Comparison of ENCODE assay signal across 10 cellular contexts in genomic region chr9:68704498-68704803, GRCh38. TPM values are rescaled to one million over a fixed set of nuclear protein-coding genes. Genes with fewer than 3 reads are reported as not detected.
A peak's percentile ranks its signal among the peaks of the same experiment; 100 is the strongest.
DNase-seq lines count a peak whose midpoint lies in the region; ATAC-seq, FAIRE-seq and TF ChIP-seq lines count a peak whose summit lies in the region.
"Had no signal": no experiment of that assay in that cellular context is flagged by ENCODE, and none has a peak within 500 bp of the region (broad histone marks: within the 10 kb centered on the region; RNA-seq: fewer than 3 reads in every experiment).

No MANE protein-coding gene starts in this region.

- 0 out of 2 replicates have a peak overlapping the region, but pooled peaks have one; percentile 76 for H3K27ac Mint-ChIP-seq in WTC11

- intact Hi-C loops in kidney (cut with DNase I), result no loop called here

- H3K36me3 ChIP-seq in HAP-1 (replicated peaks) (no peaks in the 10 kb centered on the region), kidney (ENCODE audit: control insufficient read depth in 1 of 2, insufficient read depth in 2 of 2, low read length in 2 of 2) (no peaks in the 10 kb centered on the region), small intestine (ENCODE audit: control insufficient read depth in 2 of 2, insufficient read depth in 2 of 2, low read length in 2 of 2) (no peaks in the 10 kb centered on the region)

- in situ Hi-C loops in HAP-1 (cut with MboI; ENCODE audit: low sequenced_read_pairs), result loop anchor here (25.0 kb wide), 1 partner anchor 133 kb away; no protein-coding TSS in a partner anchor

- no peaks in the 10 kb centered on the region for H3K4me1 ChIP-seq in HAP-1
- peaks cover 0 to 8% of the 10 kb centered on the region in 2 donors for H3K4me1 ChIP-seq in kidney (ENCODE audit: control insufficient read depth in 1 of 2, insufficient read depth in 1 of 2, low read depth in 1 of 2, low read length in 2 of 2)
- H3K4me1 ChIP-seq in small intestine (ENCODE audit: control insufficient read depth in 2 of 2, insufficient read depth in 1 of 2, low read depth in 1 of 2, low read length in 1 of 2), result peaks cover 0 to 3% of the 10 kb centered on the region in 2 donors

- H3K27me3 ChIP-seq in HAP-1 (ENCODE audit: low read depth), result peaks cover 55% of the 10 kb centered on the region
- H3K27me3 ChIP-seq in small intestine (ENCODE audit: control insufficient read depth in 2 of 2, insufficient read depth in 2 of 2, low read length in 2 of 2), result peaks cover 0 to 5% of the 10 kb centered on the region in 2 donors

- H3K9me3 ChIP-seq in HAP-1 (no peaks in the 10 kb centered on the region), kidney (ENCODE audit: control insufficient read depth in 1 of 2, low read length in 2 of 2) (no peaks in the 10 kb centered on the region), small intestine (ENCODE audit: control insufficient read depth, low read depth) (no peaks in the 10 kb centered on the region)

- no peaks in the 10 kb centered on the region for H3K36me3 Mint-ChIP-seq in WTC11

- H3K9ac ChIP-seq in kidney (ENCODE audit: low read length in 2 of 2), result peak overlapping the region; percentile 44 to 62

- POLR2A ChIA-PET in WTC11 (lab: Charles Lee), result interaction anchor here (0.6 to 1.5 kb wide), 3 partner anchors 14 to 275 kb away, joined by 4 read pairs; a partner anchor contains a TSS

- peak in 1 of 2 experiments; percentile 10 for DNase-seq in HAP-1 (ENCODE audit: low spot score in 2 of 2)
- DNase-seq in WTC11 (ENCODE audit: low spot score), result no peak
- no peak for DNase-seq in kidney
- DNase-seq in small intestine, result no peak
- DNase-seq in dermis blood vessel endothelial cell, result no peak
- DNase-seq: NCI-H187 treated with DMSO at 0.1 percent for 48 hours had no signal

- no peak for ATAC-seq in WTC11
- ATAC-seq in GM21515 (IDR thresholded peaks at IDR 0.05; ENCODE audit: unreplicated experiment), result no peak
- ATAC-seq in HG03095 (IDR thresholded peaks at IDR 0.05; ENCODE audit: unreplicated experiment), result no peak
- ATAC-seq in GM18868 (IDR thresholded peaks at IDR 0.05; ENCODE audit: unreplicated experiment), result no peak

- H3K27me3 Mint-ChIP-seq in WTC11 (ENCODE audit: low read depth), result peaks cover 43% of the 10 kb centered on the region

- CTCF ChIA-PET in WTC11 (lab: Charles Lee), result interaction anchor here (0.8 to 1.6 kb wide), 7 partner anchors 14 to 295 kb away, joined by 3 to 8 read pairs (median 5); no protein-coding TSS in a partner anchor

- peaks cover 25% of the 10 kb centered on the region for H3K4me1 Mint-ChIP-seq in WTC11

- H3K4me3 ChIP-seq in HAP-1, result peak overlapping the region; percentile 29
- H3K4me3 ChIP-seq in kidney (ENCODE audit: low read length in 2 of 2), result peak overlapping the region; percentile 34 to 53
- peak overlapping the region; percentile 73 to 86 for H3K4me3 ChIP-seq in small intestine (ENCODE audit: low read depth in 1 of 2, low read length in 2 of 2)

- H3K9me3 Mint-ChIP-seq in WTC11, result no peaks in the 10 kb centered on the region; the same call in 1 of the 2 replicates

- H3K27ac ChIP-seq in kidney (ENCODE audit: low read depth in 2 of 2, low read length in 2 of 2), result peak overlapping the region; percentile 69 to 74
- peak overlapping the region; percentile 93 to 96 for H3K27ac ChIP-seq in small intestine (ENCODE audit: low read depth in 1 of 2, low read length in 1 of 2)

- FAIRE-seq in kidney (lab: Jason Lieb, UNC), result no peak
- no peak for FAIRE-seq in small intestine (lab: Jason Lieb, UNC)
- FAIRE-seq: endometrium had no signal

- no peak for TF ChIP-seq CTCF in WTC11 (IDR thresholded peaks at IDR 0.05)
- TF ChIP-seq CTCF in kidney (IDR thresholded peaks at IDR 0.05; ENCODE audit: borderline replicate concordance, extremely low read depth, insufficient read depth), result no peak

- WGBS in small intestine, 3 donors, result 0 to 5% (median 3%) methylated on average over 10 of the region's 10 CpGs

- peak overlapping the region; percentile 82 for H3K4me3 Mint-ChIP-seq in WTC11

TF ChIP-seq in WTC11, 78 proteins besides CTCF, POLR2A, EP300 and RAD21:
- TF ChIP-seq NFE2L1 (CRISPR knock-in tag; IDR thresholded peaks at IDR 0.05) (0 out of 2 replicates have a peak, but pooled peaks have one; percentile 14), ZNF425 (CRISPR knock-in tag; conservative IDR thresholded peaks at IDR 0.05) (no peak)

RNA-seq across cellular contexts. Expression of gene PIP5K1B, which starts 0.6 kb away (rescaled TPM):
- total RNA-seq in WTC11 (2021) (5.2 to 6.0 TPM (median 5.7 TPM) in 3 replicates), kidney (10.1 TPM), dermis blood vessel endothelial cell (0.05 TPM in 1 of 2 replicates, not detected in the other)
- polyA plus RNA-seq in kidney (ENCODE audit: insufficient read depth, low read depth, low replicate concordance) (9.4 TPM), small intestine (10 to 100 TPM; 28.8 to 54.0 (median 45.4) TPM)

Comparison
In these comparisons a context has a peak if more than half of its experiments do, and no peak if none do; other contexts are left out.
1. H3K4me3 ChIP-seq: peak in every context shown above with its lines; median percentile 80 in small intestine; 44 in kidney; 29 in HAP-1.